Comparison of ENCODE assay signal across 22 cellular contexts in genomic region chr13:88107486-88108044, GRCh38.
A peak's percentile ranks its signal among the peaks of the same experiment; 100 is the strongest.
DNase-seq lines count a peak whose midpoint lies in the region; ATAC-seq lines count a peak whose summit lies in the region.
"Had no signal": no experiment of that assay in that cellular context is flagged by ENCODE, and none has a peak within 500 bp of the region (broad histone marks: within the 10 kb centered on the region; RNA-seq: fewer than 3 reads in every experiment).

No MANE protein-coding gene starts in this region.

- H3K9me3 Mint-ChIP-seq in activated T-helper 2 cell treated with anti-CD3 and anti-CD28 coated beads, Interferon-gamma antibody, Interleukin-2, Interleukin-4, amounts not matched to agents 10 μg/mL and 5 μg/mL and 100 μg/mL, durations not matched to agents 14 hours and 24 hours and 36 hours = peaks cover 15% of the 10 kb centered on the region
- H3K9me3 Mint-ChIP-seq: GM23338 had no signal

- H3K4me1 Mint-ChIP-seq in activated T-helper 2 cell treated with anti-CD3 and anti-CD28 coated beads, Interferon-gamma antibody, Interleukin-2, Interleukin-4, amounts not matched to agents 10 μg/mL and 5 μg/mL and 100 μg/mL, durations not matched to agents 14 hours and 24 hours and 36 hours (ENCODE audit: low read depth) = no peaks in the 10 kb centered on the region
- H3K4me1 Mint-ChIP-seq: CD8-positive, alpha-beta memory T cell had no signal

- H3K4me1 ChIP-seq in BLaER1 treated with 17β-estradiol and CSF1 and Interleukin-3, amounts not matched to agents 10 nM and 100 nM = peaks cover 18 to 49% (median 41%) of the 10 kb centered on the region in 10 experiments

- DNase-seq in MV-4-11 (lab: John Stamatoyannopoulos, UW) (peak; percentile 16), inferior parietal cortex (ENCODE audit: extremely low spot score) (peak; percentile 56), superior temporal gyrus (ENCODE audit: extremely low spot score) (peak; percentile 74), NCI-H1694 treated with DMSO at 0.1 percent for 48 hours (lab: John Stamatoyannopoulos, UW) (no peak)
- no peak for DNase-seq in activated T-helper 2 cell treated with anti-CD3 and anti-CD28 coated beads, Interferon-gamma antibody, Interleukin-2, Interleukin-4, amounts not matched to agents 10 μg/mL and 5 μg/mL and 100 μg/mL, durations not matched to agents 14 hours and 24 hours and 36 hours (ENCODE audit: low spot score)
- DNase-seq: Calu3; CD8-positive, alpha-beta memory T cell; HCEC 1CT; KBM-7; NCI-H1092; NCI-H1436 treated with DMSO at 0.1 percent for 48 hours; NCI-H2029; NCI-H2171; NCI-H345; NCI-H524 treated with DMSO at 0.1 percent for 48 hours; NCI-H82; OCI-M1; Right ventricle myocardium superior had no signal

- no peak for ATAC-seq in GM18511 (IDR thresholded peaks at IDR 0.05; ENCODE audit: unreplicated experiment)
- ATAC-seq: GM23338 had no signal

- H3K27ac Mint-ChIP-seq in activated T-helper 2 cell treated with anti-CD3 and anti-CD28 coated beads, Interferon-gamma antibody, Interleukin-2, Interleukin-4, amounts not matched to agents 10 μg/mL and 5 μg/mL and 100 μg/mL, durations not matched to agents 14 hours and 24 hours and 36 hours = no peak overlapping the region
- H3K27ac Mint-ChIP-seq: CD8-positive, alpha-beta memory T cell; GM23338 had no signal

- no peaks in the 10 kb centered on the region for H3K27me3 Mint-ChIP-seq in activated T-helper 2 cell treated with anti-CD3 and anti-CD28 coated beads, Interferon-gamma antibody, Interleukin-2, Interleukin-4, amounts not matched to agents 10 μg/mL and 5 μg/mL and 100 μg/mL, durations not matched to agents 14 hours and 24 hours and 36 hours (ENCODE audit: low read depth)
- H3K27me3 Mint-ChIP-seq: CD8-positive, alpha-beta memory T cell had no signal

- peak overlapping the region in 9 of 11 experiments; percentile 30 to 82 (median 50); a peak in 14 of 22 replicates for H3K27ac ChIP-seq in BLaER1 treated with 17β-estradiol and CSF1 and Interleukin-3, amounts not matched to agents 10 nM and 100 nM
- H3K27ac ChIP-seq: C4-2B had no signal

- H3K4me3 Mint-ChIP-seq in activated T-helper 2 cell treated with anti-CD3 and anti-CD28 coated beads, Interferon-gamma antibody, Interleukin-2, Interleukin-4, amounts not matched to agents 10 μg/mL and 5 μg/mL and 100 μg/mL, durations not matched to agents 14 hours and 24 hours and 36 hours (ENCODE audit: low read depth) = no peak overlapping the region
- H3K4me3 Mint-ChIP-seq: CD8-positive, alpha-beta memory T cell; GM23338 had no signal

- no peaks in the 10 kb centered on the region for H3K27me3 ChIP-seq in BLaER1 treated with 17β-estradiol and CSF1 and Interleukin-3, amounts not matched to agents 10 nM and 100 nM

- H3K4me2 ChIP-seq in BLaER1 treated with 17β-estradiol and CSF1 and Interleukin-3, amounts not matched to agents 10 nM and 100 nM = peak overlapping the region; percentile 47 to 75 (median 62); a peak in 21 of 22 replicates
- H3K4me2 ChIP-seq: GM23338 had no signal

- no peaks in the 10 kb centered on the region for H4K20me1 ChIP-seq in BLaER1 treated with 17β-estradiol and CSF1 and Interleukin-3, amounts not matched to agents 10 nM and 100 nM

- intact Hi-C loops in activated T-helper 2 cell treated with anti-CD3 and anti-CD28 coated beads, Interferon-gamma antibody, Interleukin-2, Interleukin-4, amounts not matched to agents 10 μg/mL and 5 μg/mL and 100 μg/mL, durations not matched to agents 14 hours and 24 hours and 36 hours (cut with micrococcal nuclease) = no loop called here

- no peaks in the 10 kb centered on the region for H3K36me3 Mint-ChIP-seq in activated T-helper 2 cell treated with anti-CD3 and anti-CD28 coated beads, Interferon-gamma antibody, Interleukin-2, Interleukin-4, amounts not matched to agents 10 μg/mL and 5 μg/mL and 100 μg/mL, durations not matched to agents 14 hours and 24 hours and 36 hours (ENCODE audit: low read depth)

- peak overlapping the region in 5 of 11 experiments; percentile 9 to 62 (median 37); a peak in 6 of 22 replicates for H3K9ac ChIP-seq in BLaER1 treated with 17β-estradiol and CSF1 and Interleukin-3, amounts not matched to agents 10 nM and 100 nM

- peaks cover 0 to 11% (median 3%) of the 10 kb centered on the region in 11 experiments; a peak in 9 of 22 replicates for H3K9me3 ChIP-seq in BLaER1 treated with 17β-estradiol and CSF1 and Interleukin-3, amounts not matched to agents 10 nM and 100 nM (replicated peaks in 1 of 11)

- no peak overlapping the region for H3K4me3 ChIP-seq in BLaER1 treated with 17β-estradiol and CSF1 and Interleukin-3, amounts not matched to agents 10 nM and 100 nM
- H3K4me3 ChIP-seq: GM23338 had no signal

- no peaks in the 10 kb centered on the region for H3K36me3 ChIP-seq in BLaER1 treated with 17β-estradiol and CSF1 and Interleukin-3, amounts not matched to agents 10 nM and 100 nM

Comparison
In these comparisons a context has a peak if more than half of its experiments do, and no peak if none do; other contexts are left out.
1. DNase-seq: peak in MV-4-11 (single experiment), inferior parietal cortex (single experiment) and superior temporal gyrus (single experiment); none in activated T-helper 2 cell treated with anti-CD3 and anti-CD28 coated beads, Interferon-gamma antibody, Interleukin-2, Interleukin-4, amounts not matched to agents 10 μg/mL and 5 μg/mL and 100 μg/mL, durations not matched to agents 14 hours and 24 hours and 36 hours (single experiment) and NCI-H1694 treated with DMSO at 0.1 percent for 48 hours (single experiment).